Comparison of ENCODE assay signal across 7 cellular contexts in the genomic region with DNA sequence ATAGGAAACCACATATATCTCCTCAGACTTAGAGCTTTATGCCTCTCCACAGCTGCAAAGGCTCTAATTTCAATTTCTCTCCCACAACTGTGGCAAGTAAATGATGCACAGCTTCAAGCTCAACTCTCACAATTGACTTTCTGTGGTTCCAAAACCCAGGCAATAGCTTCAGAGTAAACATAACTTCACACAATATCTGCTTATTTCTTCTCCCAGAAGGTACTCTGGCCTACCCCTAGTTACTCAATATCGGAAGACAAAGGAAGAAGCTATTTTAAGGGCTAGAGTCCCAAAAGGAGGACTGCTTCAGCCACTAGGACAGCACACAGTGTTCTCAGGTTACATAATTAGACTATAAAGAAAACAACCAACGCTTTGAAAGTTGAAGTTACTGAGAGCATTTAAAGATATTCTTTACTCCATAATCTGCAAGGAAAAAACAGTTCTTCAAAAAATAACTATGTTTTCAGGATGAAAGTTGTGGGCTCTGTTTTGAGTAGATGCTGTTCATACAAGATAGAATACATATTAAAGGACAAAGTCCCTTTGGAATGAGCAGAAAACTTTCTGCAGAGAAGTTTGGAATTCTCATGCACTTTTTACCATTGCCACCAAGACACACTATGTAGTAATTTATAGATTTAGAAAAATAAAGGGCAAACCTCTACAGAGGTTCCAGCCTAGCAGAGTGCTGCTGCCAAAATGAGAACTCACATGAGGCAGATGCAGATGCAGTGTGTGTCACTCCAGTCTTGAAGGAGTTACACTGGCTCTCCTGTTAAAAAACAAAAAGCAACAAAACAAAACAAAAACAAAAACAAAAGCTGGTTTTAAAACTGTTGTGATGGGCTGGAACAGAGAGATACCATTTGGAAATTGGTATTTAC.
A peak's percentile ranks its signal among the peaks of the same experiment; 100 is the strongest.
DNase-seq lines count a peak whose midpoint lies in the region; ATAC-seq and TF ChIP-seq lines count a peak whose summit lies in the region.

No MANE protein-coding gene starts in this region.

- no peaks in the 10 kb centered on the region for H3K9me3 ChIP-seq in lower lobe of right lung

- peaks cover 10% of the 10 kb centered on the region for H3K36me3 ChIP-seq in lower lobe of right lung

- H3K27ac ChIP-seq in VCaP (peak overlapping the region; percentile 7; the same call in 1 of the 2 replicates), lower lobe of right lung (peak overlapping the region; percentile 61)

- TF ChIP-seq CTCF in VCaP (conservative IDR thresholded peaks at IDR 0.05) (no peak), lower lobe of right lung (IDR thresholded peaks at IDR 0.05) (no peak)

- DNase-seq in lower lobe of right lung (no peak), NCI-H748 (lab: John Stamatoyannopoulos, UW; ENCODE audit: unreplicated experiment) (no peak), HT-29 (ENCODE audit: low spot score) (no peak)
- DNase-seq in stimulated activated naive CD4-positive, alpha-beta T cell (lab: John Stamatoyannopoulos, UW) = no peak

- H3K27me3 ChIP-seq in lower lobe of right lung (ENCODE audit: low read depth) = no peaks in the 10 kb centered on the region

- ATAC-seq in GM19324 (IDR thresholded peaks at IDR 0.05; ENCODE audit: low FRiP score, unreplicated experiment) (peak; percentile 42), HG02885 (IDR thresholded peaks at IDR 0.05; ENCODE audit: poor library complexity, unreplicated experiment) (peak; percentile 71), lower lobe of right lung (peak; percentile 70 to 82)

- intact Hi-C loops in lower lobe of right lung (cut with DNase I) = no loop called here

- no peak overlapping the region for H3K4me3 ChIP-seq in lower lobe of right lung

- H3K4me1 ChIP-seq in lower lobe of right lung = peaks cover 33% of the 10 kb centered on the region
